ENCODE assay signal across 1 cellular context in genomic region chr10:79376078-79376628, GRCh38.
TF ChIP-seq lines count a peak whose summit lies in the region.

No MANE protein-coding gene starts in this region.

TF ChIP-seq in SK-N-SH, 30 proteins besides CTCF, POLR2A, EP300 and RAD21 (continued from another document):
- TF ChIP-seq USF1 (IDR thresholded peaks at IDR 0.05; ENCODE audit: borderline replicate concordance, low read depth) (no peak), FOXJ3 (CRISPR knock-in tag; IDR thresholded peaks at IDR 0.05) (no peak), JUND (IDR thresholded peaks at IDR 0.05) (no peak), FOXM1 (IDR thresholded peaks at IDR 0.05; ENCODE audit: low read depth) (no peak), TAF1 (IDR thresholded peaks at IDR 0.05; ENCODE audit: borderline replicate concordance, low read depth, low read length) (no peak), PBX3 (IDR thresholded peaks at IDR 0.05) (no peak), NRF1 (IDR thresholded peaks at IDR 0.05; ENCODE audit: low read depth, low read length) (no peak), YY1 (IDR thresholded peaks at IDR 0.05; ENCODE audit: low read depth) (no peak), FOSL2 (IDR thresholded peaks at IDR 0.05; ENCODE audit: borderline replicate concordance, low read depth) (no peak)
